In the genomic region with DNA sequence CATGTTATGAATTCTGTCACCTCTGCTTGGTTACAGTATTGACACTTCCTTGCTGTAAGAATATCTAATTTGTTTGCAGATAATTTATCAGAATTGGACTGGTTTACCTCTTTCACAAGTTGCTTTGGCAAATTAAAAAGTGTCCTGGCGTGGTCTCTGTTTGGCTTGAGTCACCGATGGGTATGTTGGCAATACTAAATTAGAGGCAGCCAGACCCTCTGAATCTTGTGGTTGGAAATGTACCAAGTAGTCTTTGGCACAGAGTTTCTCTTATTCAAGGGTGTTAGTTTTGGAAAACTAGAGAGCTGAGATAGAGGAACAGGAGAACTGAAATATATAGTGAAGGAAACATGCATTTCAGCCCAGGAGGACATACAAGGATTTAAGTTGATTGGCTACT, we compare ENCODE assay signal across 18 cellular contexts.
"Had no signal": no experiment of that assay in that cellular context is flagged by ENCODE, and none has a peak within 500 bp of the region (broad histone marks: within the 10 kb centered on the region; RNA-seq: fewer than 3 reads in every experiment).

No MANE protein-coding gene starts in this region.

- H3K4me3 Mint-ChIP-seq: activated CD4-positive, alpha-beta T cell treated with anti-CD3 and anti-CD28 coated beads for 36 hours; activated naive CD8-positive, alpha-beta T cell; activated T-cell treated with anti-CD3 and anti-CD28 coated beads, Interleukin-2, amount 50 U/mL, for 72 hours; nephron; T-helper 17 cell had no signal

- H3K36me3 Mint-ChIP-seq: activated naive CD8-positive, alpha-beta T cell had no signal

- H3K27ac Mint-ChIP-seq: activated CD4-positive, alpha-beta T cell treated with anti-CD3 and anti-CD28 coated beads for 36 hours; activated naive CD8-positive, alpha-beta T cell; activated T-cell treated with anti-CD3 and anti-CD28 coated beads, Interleukin-2, amount 50 U/mL, for 72 hours; nephron; T-helper 17 cell had no signal

- ATAC-seq: activated CD4-positive, alpha-beta T cell treated with anti-CD3 and anti-CD28 coated beads for 36 hours; activated T-cell treated with anti-CD3 and anti-CD28 coated beads, Interleukin-2, amount 50 U/mL, for 72 hours; T-helper 17 cell had no signal

- H3K36me3 ChIP-seq: right atrium auricular region, transverse colon, WERI-Rb-1 had no signal

- H3K9me3 ChIP-seq: right atrium auricular region, transverse colon had no signal

- H3K4me1 Mint-ChIP-seq: activated CD4-positive, alpha-beta T cell treated with anti-CD3 and anti-CD28 coated beads for 36 hours; nephron; T-helper 17 cell had no signal

- H3K27me3 Mint-ChIP-seq: activated CD4-positive, alpha-beta T cell treated with anti-CD3 and anti-CD28 coated beads for 36 hours; activated naive CD8-positive, alpha-beta T cell; T-helper 17 cell had no signal

- H3K4me3 ChIP-seq: right atrium auricular region, transverse colon had no signal

- H3K9me3 Mint-ChIP-seq: nephron had no signal

- H3K4me1 ChIP-seq: right atrium auricular region, transverse colon had no signal

- DNase-seq: activated CD4-positive, alpha-beta T cell treated with anti-CD3 and anti-CD28 coated beads for 36 hours; activated CD8-positive, alpha-beta memory T cell treated with anti-CD3 and anti-CD28 coated beads, Interleukin-2, amount 50 U/mL, for 48 hours; activated gamma-delta T cell; activated T-cell treated with anti-CD3 and anti-CD28 coated beads, Interleukin-2, amount 50 U/mL, for 72 hours; amniotic stem cell; hippocampal formation; kidney; occipital lobe; small intestine; stimulated activated CD4-positive, alpha-beta T cell treated with anti-CD3 and anti-CD28 coated beads, Interleukin-4, amount 100 ng/mL, for 24 hours; stimulated activated naive CD4-positive, alpha-beta T cell; substantia nigra; T-helper 17 cell; transverse colon; WERI-Rb-1 had no signal

- H3K27me3 ChIP-seq: right atrium auricular region, transverse colon had no signal

- H3K27ac ChIP-seq: right atrium auricular region, transverse colon, WERI-Rb-1 had no signal
